ENCODE assay signal across 16 cellular contexts in genomic region chr4:67035501-67035900, GRCh38.
A peak's percentile ranks its signal among the peaks of the same experiment; 100 is the strongest.
DNase-seq lines count a peak whose midpoint lies in the region; ATAC-seq and TF ChIP-seq lines count a peak whose summit lies in the region.
"Had no signal": no experiment of that assay in that cellular context is flagged by ENCODE, and none has a peak within 500 bp of the region (broad histone marks: within the 10 kb centered on the region; RNA-seq: fewer than 3 reads in every experiment).

No MANE protein-coding gene starts in this region.

- H3K27me3 ChIP-seq in colonic mucosa, result no peaks in the 10 kb centered on the region
- H3K27me3 ChIP-seq: BLaER1, spleen, upper lobe of right lung had no signal

- no peak overlapping the region for H3K27ac ChIP-seq in colonic mucosa
- H3K27ac ChIP-seq: BLaER1, spleen, upper lobe of right lung had no signal

- no peak overlapping the region for H3K9ac ChIP-seq in colonic mucosa (ENCODE audit: low read depth in 2 of 2, low read length in 2 of 2)
- H3K9ac ChIP-seq: BLaER1 had no signal

- H3K4me3 ChIP-seq in colonic mucosa, result no peak overlapping the region
- H3K4me3 ChIP-seq: BLaER1, HAP-1, spleen, upper lobe of right lung had no signal

- H3K36me3 ChIP-seq in colonic mucosa, result no peaks in the 10 kb centered on the region
- H3K36me3 ChIP-seq: BLaER1, HAP-1, spleen, upper lobe of right lung had no signal

- no peak for TF ChIP-seq CTCF in colonic mucosa (IDR thresholded peaks at IDR 0.05)

- intact Hi-C loops in colonic mucosa (cut with DNase I), result no loop called here

- no peaks in the 10 kb centered on the region for H3K9me3 ChIP-seq in colonic mucosa
- H3K9me3 ChIP-seq: BLaER1, HAP-1, upper lobe of right lung had no signal

- ATAC-seq in left lobe of liver, result peak; percentile 90
- ATAC-seq in GM18520 (IDR thresholded peaks at IDR 0.05; ENCODE audit: unreplicated experiment), result no peak
- ATAC-seq: upper lobe of right lung had no signal

- peak; percentile 72 for DNase-seq in DMS53 (lab: John Stamatoyannopoulos, UW)
- DNase-seq in NCI-H2029 (lab: John Stamatoyannopoulos, UW), result peak; percentile 63
- peak; percentile 10 for DNase-seq in amniotic stem cell (lab: John Stamatoyannopoulos, UW)
- no peak for DNase-seq in left lobe of liver (ENCODE audit: low spot score)
- DNase-seq in NCI-H526 treated with DMSO at 0.1 percent for 48 hours (lab: John Stamatoyannopoulos, UW), result no peak
- DNase-seq in colonic mucosa, result no peak
- no peak for DNase-seq in occipital lobe (lab: John Stamatoyannopoulos, UW)
- DNase-seq: activated CD4-positive, alpha-beta memory T cell treated with anti-CD3 and anti-CD28 coated beads for 36 hours; activated naive CD4-positive, alpha-beta T cell treated with anti-CD3 and anti-CD28 coated beads for 36 hours; KBM-7; NCI-H2171 treated with DMSO at 0.1 percent for 48 hours; spleen; upper lobe of right lung had no signal

- H3K4me1 ChIP-seq in colonic mucosa, result no peaks in the 10 kb centered on the region
- H3K4me1 ChIP-seq: HAP-1, spleen, upper lobe of right lung had no signal

Comparison
In these comparisons a context has a peak if more than half of its experiments do, and no peak if none do; other contexts are left out.
1. DNase-seq: peak in DMS53 (single experiment), NCI-H2029 (single experiment) and amniotic stem cell (single experiment); none in left lobe of liver (single experiment), NCI-H526 treated with DMSO at 0.1 percent for 48 hours (single experiment), colonic mucosa (single experiment) and occipital lobe (single experiment).